Comparison of ENCODE assay signal across 8 cellular contexts in the genomic region with DNA sequence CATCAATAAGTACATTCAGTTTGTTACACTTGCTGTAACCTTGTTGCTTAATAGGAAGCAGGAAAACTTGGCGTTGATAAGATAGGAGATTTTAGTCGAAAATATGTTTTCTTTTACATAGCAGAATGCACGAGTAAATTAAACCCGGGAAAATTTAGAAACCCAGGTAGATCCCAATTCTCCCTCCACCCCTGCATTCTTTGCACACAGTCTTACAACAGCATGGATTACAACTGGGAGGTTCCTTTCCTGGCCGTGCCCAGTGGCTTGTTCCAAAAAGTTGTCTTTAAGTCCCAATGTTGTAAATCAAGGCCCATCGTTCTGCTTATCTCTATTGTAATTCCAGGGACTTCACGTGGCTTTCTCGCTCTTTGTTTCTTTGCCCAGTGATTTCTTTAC. TPM values are rescaled to one million over a fixed set of nuclear protein-coding genes. Genes with fewer than 3 reads are reported as not detected.
A peak's percentile ranks its signal among the peaks of the same experiment; 100 is the strongest.
DNase-seq lines count a peak whose midpoint lies in the region; ATAC-seq lines count a peak whose summit lies in the region.

No MANE protein-coding gene starts in this region.

- peaks cover 26% of the 10 kb centered on the region for H3K4me1 ChIP-seq in ACC112 (ENCODE audit: control insufficient read depth, insufficient read depth, low read length, unreplicated experiment)
- H3K4me1 ChIP-seq in HUES64 (ENCODE audit: insufficient read depth, low read length), result peaks cover 24% of the 10 kb centered on the region
- peaks cover 18 to 22% of the 10 kb centered on the region in 2 donors for H3K4me1 ChIP-seq in mucosa of rectum (ENCODE audit: control insufficient read depth in 2 of 2, insufficient read depth in 2 of 2, low read length in 2 of 2)

- H3K27ac ChIP-seq in ACC112 (ENCODE audit: low read depth, low read length) (no peak overlapping the region), HUES64 (ENCODE audit: low read depth, low read length) (no peak overlapping the region), caudate nucleus (ENCODE audit: low read depth, low read length) (peak overlapping the region; percentile 77), mucosa of rectum (ENCODE audit: low read depth in 2 of 2, low read length in 2 of 2) (peak overlapping the region; percentile 87 to 93)

- no peaks in the 10 kb centered on the region for H3K9me3 ChIP-seq in HUES64 (ENCODE audit: insufficient read depth, low read depth, low read length)
- H3K9me3 ChIP-seq in mucosa of rectum (ENCODE audit: control insufficient read depth in 2 of 2, low read length in 2 of 2), result no peaks in the 10 kb centered on the region

- H3K79me2 ChIP-seq in ACC112 (ENCODE audit: control insufficient read depth, insufficient read depth, low read length, unreplicated experiment), result peaks cover 31% of the 10 kb centered on the region

- ATAC-seq in HG03135 (IDR thresholded peaks at IDR 0.05; ENCODE audit: unreplicated experiment), result no peak
- ATAC-seq in GM19023 (IDR thresholded peaks at IDR 0.05; ENCODE audit: unreplicated experiment), result no peak
- no peak for ATAC-seq in HG02588 (IDR thresholded peaks at IDR 0.05; ENCODE audit: unreplicated experiment)

- H2AFZ ChIP-seq in ACC112 (ENCODE audit: low read length, unreplicated experiment), result peak overlapping the region; percentile 95

- H3K4me3 ChIP-seq in ACC112 (ENCODE audit: low read depth, low read length), result peak overlapping the region; percentile 83
- H3K4me3 ChIP-seq in HUES64 (ENCODE audit: low read length), result peak overlapping the region; percentile 93
- peak overlapping the region; percentile 75 to 84 for H3K4me3 ChIP-seq in mucosa of rectum (ENCODE audit: low read length in 2 of 2)

- DNase-seq in caudate nucleus (lab: John Stamatoyannopoulos, UW), result no peak
- DNase-seq in stimulated activated CD4-positive, alpha-beta T cell treated with anti-CD3 and anti-CD28 coated beads, Interleukin-2, amount 100 ng/mL, for 24 hours, result no peak

- H3K9ac ChIP-seq in HUES64 (ENCODE audit: low read depth, low read length), result peak overlapping the region; percentile 93; the same call in 1 of the 2 replicates
- peak overlapping the region; percentile 77 for H3K9ac ChIP-seq in mucosa of rectum (ENCODE audit: low read depth in 1 of 2, low read length in 2 of 2)

- 42% methylated on average over 8 of the region's 8 CpGs for WGBS in HUES64

- H3K36me3 ChIP-seq in ACC112 (ENCODE audit: insufficient read depth, low read length) (no peaks in the 10 kb centered on the region), HUES64 (ENCODE audit: insufficient read depth, low read length) (no peaks in the 10 kb centered on the region), mucosa of rectum (ENCODE audit: control insufficient read depth in 2 of 2, insufficient read depth in 2 of 2, low read length in 2 of 2) (no peaks in the 10 kb centered on the region)

- H3K27me3 ChIP-seq in ACC112 (ENCODE audit: insufficient read depth, low read length) (no peaks in the 10 kb centered on the region; the same call in 1 of the 2 replicates), HUES64 (ENCODE audit: insufficient read depth, low read length) (no peaks in the 10 kb centered on the region), mucosa of rectum (ENCODE audit: control insufficient read depth in 2 of 2, insufficient read depth in 2 of 2, low read length in 2 of 2) (no peaks in the 10 kb centered on the region)

RNA-seq across cellular contexts. Expression of gene DPY19L1, which starts 1.1 kb away (rescaled TPM):
- 14.5 TPM for polyA plus RNA-seq in HUES64 (2013, experiment 1 of 2)
- 19.1 TPM for polyA plus RNA-seq in HUES64 (2013, experiment 2 of 2)

Comparison
In these comparisons a context has a peak if more than half of its experiments do, and no peak if none do; other contexts are left out.
1. H3K27ac ChIP-seq: peak in caudate nucleus (single experiment) and mucosa of rectum (2 of 2); none in ACC112 (single experiment) and HUES64 (single experiment).
2. Peak in every context shown above with its lines, with median percentiles within 50 percentile points of each other: H3K4me3 ChIP-seq.